ENCODE assay signal across 10 cellular contexts in genomic region chr1:72186733-72187307, GRCh38.
DNase-seq lines count a peak whose midpoint lies in the region; ATAC-seq and TF ChIP-seq lines count a peak whose summit lies in the region.
"Had no signal": no experiment of that assay in that cellular context is flagged by ENCODE, and none has a peak within 500 bp of the region (broad histone marks: within the 10 kb centered on the region; RNA-seq: fewer than 3 reads in every experiment).

No MANE protein-coding gene starts in this region.

- TF ChIP-seq EP300 in upper lobe of left lung (IDR thresholded peaks at IDR 0.05) = no peak

- WGBS in upper lobe of left lung, 2 donors = 76 to 90% methylated on average over 1 of the region's 1 CpG

- TF ChIP-seq CTCF in VCaP (conservative IDR thresholded peaks at IDR 0.05) = peak; percentile 67
- TF ChIP-seq CTCF in upper lobe of left lung (IDR thresholded peaks at IDR 0.05) = peak in 3 of 6 experiments; percentile 14 to 24 (median 20)

- ATAC-seq in upper lobe of left lung (ENCODE audit: low FRiP score in 2 of 2) = no peak
- ATAC-seq in HG03196 (IDR thresholded peaks at IDR 0.05; ENCODE audit: unreplicated experiment) = no peak

- H3K9me3 ChIP-seq in upper lobe of left lung = no peaks in the 10 kb centered on the region

- H3K4me3 ChIP-seq in upper lobe of left lung = no peak overlapping the region

- TF ChIP-seq POLR2A in upper lobe of left lung (IDR thresholded peaks at IDR 0.05) = no peak

- H3K27ac ChIP-seq in VCaP (no peak overlapping the region), upper lobe of left lung (no peak overlapping the region)

- DNase-seq in AG08396 (ENCODE audit: low spot score) (peak; percentile 4), HCEC 1CT (peak; percentile 42), iris pigment epithelial cell (ENCODE audit: low read depth) (peak; percentile 37), upper lobe of left lung (no peak), GF-D8 (lab: John Stamatoyannopoulos, UW) (no peak)
- no peak for DNase-seq in effector CD4-positive, alpha-beta T cell
- DNase-seq: activated T-cell treated with anti-CD3 and anti-CD28 coated beads, Interleukin-2, amount 50 U/mL, for 1 hour; naive B cell had no signal

- no peaks in the 10 kb centered on the region for H3K27me3 ChIP-seq in upper lobe of left lung

- H3K4me1 ChIP-seq in upper lobe of left lung = no peaks in the 10 kb centered on the region

- H3K36me3 ChIP-seq in upper lobe of left lung = no peaks in the 10 kb centered on the region

Comparison
In these comparisons a context has a peak if more than half of its experiments do, and no peak if none do; other contexts are left out.
1. DNase-seq: peak in AG08396 (single experiment), HCEC 1CT (single experiment) and iris pigment epithelial cell (single experiment); none in upper lobe of left lung (0 of 2), effector CD4-positive, alpha-beta T cell (single experiment) and GF-D8 (single experiment).